8 cellular contexts compared by ENCODE assay signal in genomic region chr10:22666287-22667092, GRCh38. TPM values are rescaled to one million over a fixed set of nuclear protein-coding genes. Genes with fewer than 3 reads are reported as not detected.
A peak's percentile ranks its signal among the peaks of the same experiment; 100 is the strongest.
DNase-seq lines count a peak whose midpoint lies in the region; ATAC-seq and TF ChIP-seq lines count a peak whose summit lies in the region.

No MANE protein-coding gene starts in this region.

- ATAC-seq in GM18868 (IDR thresholded peaks at IDR 0.05; ENCODE audit: unreplicated experiment) (peak; percentile 81), HG02623 (IDR thresholded peaks at IDR 0.05; ENCODE audit: unreplicated experiment) (peak; percentile 76), omental fat pad (ENCODE audit: low FRiP score) (no peak)

- no peak for TF ChIP-seq POLR2A in transverse colon (IDR thresholded peaks at IDR 0.05)
- no peak for TF ChIP-seq POLR2A in ovary (IDR thresholded peaks at IDR 0.05)

- no peak overlapping the region for H2AFZ ChIP-seq in OCI-LY3 (ENCODE audit: low read depth, low read length)

- H3K4me3 ChIP-seq in OCI-LY3 (ENCODE audit: low read length) (peak overlapping the region; percentile 55), transverse colon (no peak overlapping the region), ovary (no peak overlapping the region)

- no peaks in the 10 kb centered on the region for H3K9me3 ChIP-seq in OCI-LY3 (ENCODE audit: insufficient read depth, low read length)
- no peaks in the 10 kb centered on the region for H3K9me3 ChIP-seq in transverse colon
- H3K9me3 ChIP-seq in ovary, result no peaks in the 10 kb centered on the region

- peak overlapping the region; percentile 4 for H3K27ac Mint-ChIP-seq in chondrocyte (ENCODE audit: unreplicated experiment)

- 24 to 25% methylated on average over 9 of the region's 9 CpGs for WGBS in transverse colon (ENCODE audit: low coverage in 1 of 2), 2 donors
- 36 to 53% (median 41%) methylated on average over 9 of the region's 9 CpGs for WGBS in ovary, 3 donors

- DNase-seq in chondrocyte (ENCODE audit: low spot score) (no peak), transverse colon (peak; percentile 36), NOMO-1 treated with dmso at 0.1 percent for 144 hours (lab: John Stamatoyannopoulos, UW; ENCODE audit: unreplicated experiment) (no peak), omental fat pad (ENCODE audit: low spot score) (no peak), ovary (no peak)

- H4K20me1 ChIP-seq in OCI-LY3 (ENCODE audit: insufficient read depth, low read length), result peaks cover 34% of the 10 kb centered on the region

- intact Hi-C loops in transverse colon (cut with DNase I; ENCODE audit: low total_unique reads) (no loop called here), ovary (cut with DNase I) (no loop called here)

- H3K36me3 Mint-ChIP-seq in chondrocyte (ENCODE audit: low read depth), result no peaks in the 10 kb centered on the region

- peaks cover 71% of the 10 kb centered on the region for H3K79me2 ChIP-seq in OCI-LY3 (ENCODE audit: low read length)

- H3K4me1 ChIP-seq in OCI-LY3 (ENCODE audit: low read length) (peaks cover 29% of the 10 kb centered on the region), transverse colon (peaks cover 0 to 40% (median 8%) of the 10 kb centered on the region in 4 donors), ovary (ENCODE audit: insufficient read depth) (peaks cover 4% of the 10 kb centered on the region)

- peak overlapping the region; percentile 55 for H3K4me2 ChIP-seq in OCI-LY3 (ENCODE audit: low read length)

- TF ChIP-seq CTCF in OCI-LY3 (IDR thresholded peaks at IDR 0.05; ENCODE audit: low read depth, low read length) (no peak), chondrocyte (IDR thresholded peaks at IDR 0.05) (no peak), transverse colon (IDR thresholded peaks at IDR 0.05) (no peak), omental fat pad (IDR thresholded peaks at IDR 0.05) (no peak), ovary (IDR thresholded peaks at IDR 0.05) (no peak)

- H3K27me3 ChIP-seq in OCI-LY3 (ENCODE audit: low read depth, low read length) (no peaks in the 10 kb centered on the region), transverse colon (no peaks in the 10 kb centered on the region), ovary (no peaks in the 10 kb centered on the region)

- in situ Hi-C loops in transverse colon (cut with MboI; ENCODE audit: low pct_ligation_motif_present in 1 of 4, low pct_unique_long_range_greater_than_20kb in 1 of 4, low sequenced_read_pairs in 3 of 4), result no loop called here

- no peaks in the 10 kb centered on the region for H3K27me3 Mint-ChIP-seq in chondrocyte (ENCODE audit: low read depth)

- TF ChIP-seq EP300 in transverse colon (IDR thresholded peaks at IDR 0.05; ENCODE audit: low read depth), result no peak
- TF ChIP-seq EP300 in ovary (IDR thresholded peaks at IDR 0.05), result no peak

- H3K4me1 Mint-ChIP-seq in chondrocyte (ENCODE audit: low read depth), result peaks cover 24% of the 10 kb centered on the region

- H3K36me3 ChIP-seq in OCI-LY3 (replicated peaks; ENCODE audit: low read depth, low read length) (no peaks in the 10 kb centered on the region), transverse colon (no peaks in the 10 kb centered on the region), ovary (no peaks in the 10 kb centered on the region)

- H3K9me3 Mint-ChIP-seq in chondrocyte (ENCODE audit: low read depth), result no peaks in the 10 kb centered on the region

- H3K27ac ChIP-seq in OCI-LY3 (ENCODE audit: low read length) (no peak overlapping the region), transverse colon (peak overlapping the region in 3 of 4 donors; percentile 4 to 28 (median 23)), ovary (no peak overlapping the region)

- no peak overlapping the region for H3K4me3 Mint-ChIP-seq in chondrocyte (ENCODE audit: unreplicated experiment)

- no peak overlapping the region for H3K9ac ChIP-seq in OCI-LY3 (ENCODE audit: low read length)

RNA-seq across cellular contexts. Expression of gene PIP4K2A, which starts 47.9 kb away (rescaled TPM):
- total RNA-seq in chondrocyte (29.5 to 44.1 TPM (median 44.0 TPM) in 3 replicates), transverse colon (10 to 100 TPM in 3 of 4 donors, 1 to 10 TPM in 1; 2.6 to 14.9 (median 12.4) TPM), omental fat pad (10 to 100 TPM; 16.2 to 32.5 (median 30.4) TPM), ovary (10 to 100 TPM in 5 of 7 donors, 1 to 10 TPM in 2; 4.3 to 27.0 (median 18.4) TPM)
- 10 to 100 TPM in 1 of 2 donors, 1 to 10 TPM in 1; 9.8 to 85.6 TPM for polyA plus RNA-seq in ovary

Comparison
In these comparisons a context has a peak if more than half of its experiments do, and no peak if none do; other contexts are left out.
1. H3K27ac ChIP-seq: peak in transverse colon (3 of 4); none in OCI-LY3 (single experiment) and ovary (0 of 2).